Comparison of ENCODE assay signal across 16 cellular contexts in genomic region chr5:126805108-126805507, GRCh38. TPM values are rescaled to one million over a fixed set of nuclear protein-coding genes. Genes with fewer than 3 reads are reported as not detected.
DNase-seq lines count a peak whose midpoint lies in the region; ATAC-seq and TF ChIP-seq lines count a peak whose summit lies in the region.
"Had no signal": no experiment of that assay in that cellular context is flagged by ENCODE, and none has a peak within 500 bp of the region (broad histone marks: within the 10 kb centered on the region; RNA-seq: fewer than 3 reads in every experiment).

No MANE protein-coding gene starts in this region.

- H3K36me3 Mint-ChIP-seq in T-helper 2 cell treated with Interferon-gamma antibody and Interleukin-4, amounts not matched to agents 5 μg/mL and 100 μg/mL, for 36 hours (ENCODE audit: low read depth): peaks cover 41% of the 10 kb centered on the region
- H3K36me3 Mint-ChIP-seq in chondrocyte (ENCODE audit: low read depth): peaks cover 3% of the 10 kb centered on the region

- H3K4me3 Mint-ChIP-seq in T-helper 2 cell treated with Interferon-gamma antibody and Interleukin-4, amounts not matched to agents 5 μg/mL and 100 μg/mL, for 36 hours: no peak overlapping the region
- no peak overlapping the region for H3K4me3 Mint-ChIP-seq in chondrocyte (ENCODE audit: unreplicated experiment)
- H3K4me3 Mint-ChIP-seq: nephron progenitor cell, type B pancreatic cell had no signal

- no peak for DNase-seq in T-helper 2 cell treated with Interferon-gamma antibody and Interleukin-4, amounts not matched to agents 5 μg/mL and 100 μg/mL, for 36 hours (ENCODE audit: low spot score)
- DNase-seq in T-helper 2 cell: no peak
- peak; percentile 21 for DNase-seq in M059J (ENCODE audit: low read depth)
- DNase-seq in chondrocyte (ENCODE audit: low spot score): no peak
- peak; percentile 26 for DNase-seq in renal cortical epithelial cell (ENCODE audit: low read depth)
- DNase-seq in COLO829 (ENCODE audit: low spot score): no peak
- DNase-seq: ACHN; activated CD4-positive, CD25-positive, alpha-beta regulatory T cell treated with anti-CD3 and anti-CD28 coated beads, Interleukin-2, amount 50 U/mL, for 72 hours; DMS79; NCI-H187 treated with DMSO at 0.1 percent for 48 hours; NCI-H82; nephron progenitor cell had no signal

- TF ChIP-seq CTCF in chondrocyte (IDR thresholded peaks at IDR 0.05): no peak

- H3K27ac Mint-ChIP-seq in T-helper 2 cell treated with Interferon-gamma antibody and Interleukin-4, amounts not matched to agents 5 μg/mL and 100 μg/mL, for 36 hours: peak overlapping the region; percentile 70
- H3K27ac Mint-ChIP-seq in chondrocyte (ENCODE audit: unreplicated experiment): peak overlapping the region; percentile 71
- H3K27ac Mint-ChIP-seq: nephron progenitor cell, type B pancreatic cell had no signal

- H3K9me3 Mint-ChIP-seq in T-helper 2 cell treated with Interferon-gamma antibody and Interleukin-4, amounts not matched to agents 5 μg/mL and 100 μg/mL, for 36 hours: no peaks in the 10 kb centered on the region
- no peaks in the 10 kb centered on the region for H3K9me3 Mint-ChIP-seq in chondrocyte (ENCODE audit: low read depth)
- H3K9me3 Mint-ChIP-seq: nephron progenitor cell, type B pancreatic cell had no signal

- H3K27me3 Mint-ChIP-seq in T-helper 2 cell treated with Interferon-gamma antibody and Interleukin-4, amounts not matched to agents 5 μg/mL and 100 μg/mL, for 36 hours (ENCODE audit: low read depth): no peaks in the 10 kb centered on the region
- H3K27me3 Mint-ChIP-seq in chondrocyte (ENCODE audit: low read depth): no peaks in the 10 kb centered on the region
- H3K27me3 Mint-ChIP-seq: type B pancreatic cell had no signal

- ATAC-seq in GM19455 (IDR thresholded peaks at IDR 0.05; ENCODE audit: unreplicated experiment) (no peak), GM19463 (IDR thresholded peaks at IDR 0.05; ENCODE audit: unreplicated experiment) (no peak)
- ATAC-seq: left lobe of liver had no signal

- H3K4me1 Mint-ChIP-seq in T-helper 2 cell treated with Interferon-gamma antibody and Interleukin-4, amounts not matched to agents 5 μg/mL and 100 μg/mL, for 36 hours (ENCODE audit: low read depth): peaks cover 33% of the 10 kb centered on the region
- peaks cover 17% of the 10 kb centered on the region for H3K4me1 Mint-ChIP-seq in chondrocyte (ENCODE audit: low read depth)
- H3K4me1 Mint-ChIP-seq: nephron progenitor cell had no signal

RNA-seq across cellular contexts. Expression of gene LMNB1, which starts 28.2 kb away (rescaled TPM):
- total RNA-seq in M059J (2014; rRNA removed; shearing (Covaris generic)): 106 and 134 TPM in 2 replicates
- 10.8 to 19.2 TPM (median 14.2 TPM) in 3 replicates for total RNA-seq in chondrocyte
- total RNA-seq in renal cortical epithelial cell: 9.6 and 51.4 TPM in 2 replicates

Comparison
In these comparisons a context has a peak if more than half of its experiments do, and no peak if none do; other contexts are left out.
1. DNase-seq: peak in M059J (single experiment) and renal cortical epithelial cell (single experiment); none in T-helper 2 cell treated with Interferon-gamma antibody and Interleukin-4, amounts not matched to agents 5 μg/mL and 100 μg/mL, for 36 hours (single experiment), T-helper 2 cell (0 of 5), chondrocyte (single experiment) and COLO829 (single experiment).